ENCODE assay signal across 1 cellular context in genomic region chr2:12839339-12839738, GRCh38.
TF ChIP-seq lines count a peak whose summit lies in the region.

No MANE protein-coding gene starts in this region.

TF ChIP-seq in GM23338, 12 proteins besides CTCF, POLR2A, EP300 and RAD21 (continued from another document):
- no peak for TF ChIP-seq ZNF462 (CRISPR knock-in tag; IDR thresholded peaks at IDR 0.05)
